2 cellular contexts compared by ENCODE assay signal in the genomic region with DNA sequence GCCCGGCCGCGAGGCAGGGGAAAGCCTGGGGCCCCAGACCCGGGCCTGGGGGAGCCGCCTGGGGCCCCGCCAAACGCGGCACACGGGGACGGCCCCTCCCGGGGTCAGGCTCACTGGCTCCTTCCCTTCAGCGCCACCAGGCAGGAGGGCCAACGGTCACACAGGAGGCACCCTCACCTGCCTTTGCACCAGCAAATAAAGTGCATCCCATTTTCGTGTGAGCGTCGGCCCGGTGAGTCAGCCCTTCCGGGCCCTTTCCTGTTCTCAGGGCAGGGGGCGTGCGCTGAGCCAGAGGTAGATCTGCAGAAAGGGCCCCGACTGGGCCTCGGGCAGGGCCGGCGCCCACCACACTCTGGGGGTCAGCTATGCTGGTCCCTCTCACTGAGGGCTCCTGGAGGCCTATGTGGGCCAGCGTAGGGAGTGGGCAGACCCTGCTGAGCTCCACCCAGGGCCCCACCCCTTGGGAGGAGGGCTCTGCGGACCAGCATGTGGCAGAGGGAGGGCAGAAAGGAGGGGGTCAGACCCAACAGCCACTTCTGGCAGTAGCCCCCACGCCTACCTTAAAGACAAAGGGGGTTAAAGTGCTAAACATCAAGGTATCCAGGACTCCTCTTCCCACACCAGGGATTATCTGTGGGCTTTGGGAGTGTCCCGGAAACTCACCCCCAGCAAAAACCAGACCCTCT.
A peak's percentile ranks its signal among the peaks of the same experiment; 100 is the strongest.
TF ChIP-seq lines count a peak whose summit lies in the region.

No MANE protein-coding gene starts in this region.

TF ChIP-seq in HEK293, 187 proteins besides CTCF, POLR2A, EP300 and RAD21 (continued from another document and continues in another):
- TF ChIP-seq ZNF146 (tag by site-specific recombination; IDR thresholded peaks at IDR 0.05): no peak
- TF ChIP-seq ZFHX2 (tag by site-specific recombination; conservative IDR thresholded peaks at IDR 0.05): peak; percentile 32; the same call in 1 of the 2 replicates
- no peak for TF ChIP-seq ZNF843 (tag by site-specific recombination; IDR thresholded peaks at IDR 0.05)
- no peak for TF ChIP-seq ZNF155 (tag by site-specific recombination; IDR thresholded peaks at IDR 0.05)
- no peak for TF ChIP-seq OVOL3 (tag by site-specific recombination; IDR thresholded peaks at IDR 0.05)
- no peak for TF ChIP-seq ZNF521 (tag by site-specific recombination; IDR thresholded peaks at IDR 0.05)
- no peak for TF ChIP-seq SCRT2 (tag by site-specific recombination; IDR thresholded peaks at IDR 0.05)
- no peak for TF ChIP-seq ZBTB17 (tag by site-specific recombination; IDR thresholded peaks at IDR 0.05)
- no peak for TF ChIP-seq SETDB1 (IDR thresholded peaks at IDR 0.05; ENCODE audit: insufficient read length, low read length)
- no peak for TF ChIP-seq ZNF292 (tag by site-specific recombination; IDR thresholded peaks at IDR 0.05; ENCODE audit: borderline replicate concordance, low read depth)
- TF ChIP-seq ZNF571 (tag by site-specific recombination; IDR thresholded peaks at IDR 0.05): no peak
- no peak for TF ChIP-seq GLI4 (tag by site-specific recombination; IDR thresholded peaks at IDR 0.05)
- no peak for TF ChIP-seq ZNF416 (tag by site-specific recombination; IDR thresholded peaks at IDR 0.05)
- no peak for TF ChIP-seq ZNF830 (tag by site-specific recombination; IDR thresholded peaks at IDR 0.05; ENCODE audit: low read depth)
- TF ChIP-seq, protein P1, sequence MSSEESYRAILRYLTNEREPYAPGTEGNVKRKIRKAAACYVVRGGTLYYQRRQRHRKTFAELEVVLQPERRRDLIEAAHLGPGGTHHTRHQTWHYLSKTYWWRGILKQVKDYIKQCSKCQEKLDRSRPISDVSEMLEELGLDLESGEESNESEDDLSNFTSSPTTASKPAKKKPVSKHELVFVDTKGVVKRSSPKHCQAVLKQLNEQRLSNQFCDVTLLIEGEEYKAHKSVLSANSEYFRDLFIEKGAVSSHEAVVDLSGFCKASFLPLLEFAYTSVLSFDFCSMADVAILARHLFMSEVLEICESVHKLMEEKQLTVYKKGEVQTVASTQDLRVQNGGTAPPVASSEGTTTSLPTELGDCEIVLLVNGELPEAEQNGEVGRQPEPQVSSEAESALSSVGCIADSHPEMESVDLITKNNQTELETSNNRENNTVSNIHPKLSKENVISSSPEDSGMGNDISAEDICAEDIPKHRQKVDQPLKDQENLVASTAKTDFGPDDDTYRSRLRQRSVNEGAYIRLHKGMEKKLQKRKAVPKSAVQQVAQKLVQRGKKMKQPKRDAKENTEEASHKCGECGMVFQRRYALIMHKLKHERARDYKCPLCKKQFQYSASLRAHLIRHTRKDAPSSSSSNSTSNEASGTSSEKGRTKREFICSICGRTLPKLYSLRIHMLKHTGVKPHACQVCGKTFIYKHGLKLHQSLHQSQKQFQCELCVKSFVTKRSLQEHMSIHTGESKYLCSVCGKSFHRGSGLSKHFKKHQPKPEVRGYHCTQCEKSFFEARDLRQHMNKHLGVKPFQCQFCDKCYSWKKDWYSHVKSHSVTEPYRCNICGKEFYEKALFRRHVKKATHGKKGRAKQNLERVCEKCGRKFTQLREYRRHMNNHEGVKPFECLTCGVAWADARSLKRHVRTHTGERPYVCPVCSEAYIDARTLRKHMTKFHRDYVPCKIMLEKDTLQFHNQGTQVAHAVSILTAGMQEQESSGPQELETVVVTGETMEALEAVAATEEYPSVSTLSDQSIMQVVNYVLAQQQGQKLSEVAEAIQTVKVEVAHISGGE (tag by site-specific recombination; conservative IDR thresholded peaks at IDR 0.05; ENCODE audit: low read depth): no peak
- TF ChIP-seq ZNF132 (tag by site-specific recombination; IDR thresholded peaks at IDR 0.05; ENCODE audit: borderline replicate concordance): no peak
- TF ChIP-seq ZNF433 (tag by site-specific recombination; IDR thresholded peaks at IDR 0.05; ENCODE audit: low read depth): no peak
- TF ChIP-seq ZNF24 (tag by site-specific recombination; IDR thresholded peaks at IDR 0.05): no peak
- TF ChIP-seq, protein P2, sequence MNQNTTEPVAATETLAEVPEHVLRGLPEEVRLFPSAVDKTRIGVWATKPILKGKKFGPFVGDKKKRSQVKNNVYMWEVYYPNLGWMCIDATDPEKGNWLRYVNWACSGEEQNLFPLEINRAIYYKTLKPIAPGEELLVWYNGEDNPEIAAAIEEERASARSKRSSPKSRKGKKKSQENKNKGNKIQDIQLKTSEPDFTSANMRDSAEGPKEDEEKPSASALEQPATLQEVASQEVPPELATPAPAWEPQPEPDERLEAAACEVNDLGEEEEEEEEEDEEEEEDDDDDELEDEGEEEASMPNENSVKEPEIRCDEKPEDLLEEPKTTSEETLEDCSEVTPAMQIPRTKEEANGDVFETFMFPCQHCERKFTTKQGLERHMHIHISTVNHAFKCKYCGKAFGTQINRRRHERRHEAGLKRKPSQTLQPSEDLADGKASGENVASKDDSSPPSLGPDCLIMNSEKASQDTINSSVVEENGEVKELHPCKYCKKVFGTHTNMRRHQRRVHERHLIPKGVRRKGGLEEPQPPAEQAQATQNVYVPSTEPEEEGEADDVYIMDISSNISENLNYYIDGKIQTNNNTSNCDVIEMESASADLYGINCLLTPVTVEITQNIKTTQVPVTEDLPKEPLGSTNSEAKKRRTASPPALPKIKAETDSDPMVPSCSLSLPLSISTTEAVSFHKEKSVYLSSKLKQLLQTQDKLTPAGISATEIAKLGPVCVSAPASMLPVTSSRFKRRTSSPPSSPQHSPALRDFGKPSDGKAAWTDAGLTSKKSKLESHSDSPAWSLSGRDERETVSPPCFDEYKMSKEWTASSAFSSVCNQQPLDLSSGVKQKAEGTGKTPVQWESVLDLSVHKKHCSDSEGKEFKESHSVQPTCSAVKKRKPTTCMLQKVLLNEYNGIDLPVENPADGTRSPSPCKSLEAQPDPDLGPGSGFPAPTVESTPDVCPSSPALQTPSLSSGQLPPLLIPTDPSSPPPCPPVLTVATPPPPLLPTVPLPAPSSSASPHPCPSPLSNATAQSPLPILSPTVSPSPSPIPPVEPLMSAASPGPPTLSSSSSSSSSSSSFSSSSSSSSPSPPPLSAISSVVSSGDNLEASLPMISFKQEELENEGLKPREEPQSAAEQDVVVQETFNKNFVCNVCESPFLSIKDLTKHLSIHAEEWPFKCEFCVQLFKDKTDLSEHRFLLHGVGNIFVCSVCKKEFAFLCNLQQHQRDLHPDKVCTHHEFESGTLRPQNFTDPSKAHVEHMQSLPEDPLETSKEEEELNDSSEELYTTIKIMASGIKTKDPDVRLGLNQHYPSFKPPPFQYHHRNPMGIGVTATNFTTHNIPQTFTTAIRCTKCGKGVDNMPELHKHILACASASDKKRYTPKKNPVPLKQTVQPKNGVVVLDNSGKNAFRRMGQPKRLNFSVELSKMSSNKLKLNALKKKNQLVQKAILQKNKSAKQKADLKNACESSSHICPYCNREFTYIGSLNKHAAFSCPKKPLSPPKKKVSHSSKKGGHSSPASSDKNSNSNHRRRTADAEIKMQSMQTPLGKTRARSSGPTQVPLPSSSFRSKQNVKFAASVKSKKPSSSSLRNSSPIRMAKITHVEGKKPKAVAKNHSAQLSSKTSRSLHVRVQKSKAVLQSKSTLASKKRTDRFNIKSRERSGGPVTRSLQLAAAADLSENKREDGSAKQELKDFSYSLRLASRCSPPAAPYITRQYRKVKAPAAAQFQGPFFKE (tag by site-specific recombination; IDR thresholded peaks at IDR 0.05; ENCODE audit: borderline replicate concordance): no peak
- TF ChIP-seq ZNF660 (tag by site-specific recombination; IDR thresholded peaks at IDR 0.05): no peak
- no peak for TF ChIP-seq ZNF610 (tag by site-specific recombination; IDR thresholded peaks at IDR 0.05; ENCODE audit: borderline replicate concordance)
- TF ChIP-seq ZNF174 (tag by site-specific recombination; IDR thresholded peaks at IDR 0.05): no peak
- peak; percentile 62 for TF ChIP-seq KLF9 (tag by site-specific recombination; IDR thresholded peaks at IDR 0.05; ENCODE audit: low read depth)
- no peak for TF ChIP-seq ZNF529 (tag by site-specific recombination; IDR thresholded peaks at IDR 0.05; ENCODE audit: insufficient replicate concordance)

TF ChIP-seq in HepG2, 621 proteins besides CTCF, POLR2A, EP300 and RAD21 (continued from another document and continues in another):
- TF ChIP-seq SOX6 (IDR thresholded peaks at IDR 0.05): no peak
- TF ChIP-seq SOX6 (CRISPR knock-in tag; IDR thresholded peaks at IDR 0.05): no peak
- TF ChIP-seq DMAP1 (CRISPR knock-in tag; IDR thresholded peaks at IDR 0.05): no peak
- no peak for TF ChIP-seq CC2D1A (CRISPR knock-in tag; IDR thresholded peaks at IDR 0.05)
- TF ChIP-seq ETV6 (CRISPR knock-in tag; conservative IDR thresholded peaks at IDR 0.05): peak; percentile 79; the same call in 1 of the 2 replicates
- TF ChIP-seq, protein P3, sequence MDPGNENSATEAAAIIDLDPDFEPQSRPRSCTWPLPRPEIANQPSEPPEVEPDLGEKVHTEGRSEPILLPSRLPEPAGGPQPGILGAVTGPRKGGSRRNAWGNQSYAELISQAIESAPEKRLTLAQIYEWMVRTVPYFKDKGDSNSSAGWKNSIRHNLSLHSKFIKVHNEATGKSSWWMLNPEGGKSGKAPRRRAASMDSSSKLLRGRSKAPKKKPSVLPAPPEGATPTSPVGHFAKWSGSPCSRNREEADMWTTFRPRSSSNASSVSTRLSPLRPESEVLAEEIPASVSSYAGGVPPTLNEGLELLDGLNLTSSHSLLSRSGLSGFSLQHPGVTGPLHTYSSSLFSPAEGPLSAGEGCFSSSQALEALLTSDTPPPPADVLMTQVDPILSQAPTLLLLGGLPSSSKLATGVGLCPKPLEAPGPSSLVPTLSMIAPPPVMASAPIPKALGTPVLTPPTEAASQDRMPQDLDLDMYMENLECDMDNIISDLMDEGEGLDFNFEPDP (CRISPR knock-in tag; conservative IDR thresholded peaks at IDR 0.05): no peak
- TF ChIP-seq, protein P4, sequence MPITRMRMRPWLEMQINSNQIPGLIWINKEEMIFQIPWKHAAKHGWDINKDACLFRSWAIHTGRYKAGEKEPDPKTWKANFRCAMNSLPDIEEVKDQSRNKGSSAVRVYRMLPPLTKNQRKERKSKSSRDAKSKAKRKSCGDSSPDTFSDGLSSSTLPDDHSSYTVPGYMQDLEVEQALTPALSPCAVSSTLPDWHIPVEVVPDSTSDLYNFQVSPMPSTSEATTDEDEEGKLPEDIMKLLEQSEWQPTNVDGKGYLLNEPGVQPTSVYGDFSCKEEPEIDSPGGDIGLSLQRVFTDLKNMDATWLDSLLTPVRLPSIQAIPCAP (CRISPR knock-in tag; IDR thresholded peaks at IDR 0.05; ENCODE audit: low read depth): no peak
- TF ChIP-seq EEA1 (CRISPR knock-in tag; IDR thresholded peaks at IDR 0.05; ENCODE audit: borderline replicate concordance): no peak; the same call in 1 of the 2 replicates
- TF ChIP-seq HDAC6 (IDR thresholded peaks at IDR 0.05; ENCODE audit: low read depth, low read length): no peak
- no peak for TF ChIP-seq ZNF550 (CRISPR knock-in tag; IDR thresholded peaks at IDR 0.05; ENCODE audit: borderline replicate concordance)
- peak; percentile 72; the same call in 1 of the 3 replicates for TF ChIP-seq MXI1 (IDR thresholded peaks at IDR 0.05; ENCODE audit: borderline replicate concordance, low read depth, low read length)
- no peak for TF ChIP-seq ZNF382 (CRISPR knock-in tag; IDR thresholded peaks at IDR 0.05; ENCODE audit: borderline replicate concordance)
- peak; percentile 92 for TF ChIP-seq SRSF1 (optimal IDR thresholded peaks at IDR 0.05; ENCODE audit: low read depth, low read length)
- TF ChIP-seq, protein P5, sequence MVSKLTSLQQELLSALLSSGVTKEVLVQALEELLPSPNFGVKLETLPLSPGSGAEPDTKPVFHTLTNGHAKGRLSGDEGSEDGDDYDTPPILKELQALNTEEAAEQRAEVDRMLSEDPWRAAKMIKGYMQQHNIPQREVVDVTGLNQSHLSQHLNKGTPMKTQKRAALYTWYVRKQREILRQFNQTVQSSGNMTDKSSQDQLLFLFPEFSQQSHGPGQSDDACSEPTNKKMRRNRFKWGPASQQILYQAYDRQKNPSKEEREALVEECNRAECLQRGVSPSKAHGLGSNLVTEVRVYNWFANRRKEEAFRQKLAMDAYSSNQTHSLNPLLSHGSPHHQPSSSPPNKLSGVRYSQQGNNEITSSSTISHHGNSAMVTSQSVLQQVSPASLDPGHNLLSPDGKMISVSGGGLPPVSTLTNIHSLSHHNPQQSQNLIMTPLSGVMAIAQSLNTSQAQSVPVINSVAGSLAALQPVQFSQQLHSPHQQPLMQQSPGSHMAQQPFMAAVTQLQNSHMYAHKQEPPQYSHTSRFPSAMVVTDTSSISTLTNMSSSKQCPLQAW (CRISPR knock-in tag; IDR thresholded peaks at IDR 0.05): peak; percentile 94
- peak; percentile 56; the same call in 1 of the 2 replicates for TF ChIP-seq SMAD1 (CRISPR knock-in tag; IDR thresholded peaks at IDR 0.05; ENCODE audit: borderline replicate concordance, low read depth)
- TF ChIP-seq, protein P6, sequence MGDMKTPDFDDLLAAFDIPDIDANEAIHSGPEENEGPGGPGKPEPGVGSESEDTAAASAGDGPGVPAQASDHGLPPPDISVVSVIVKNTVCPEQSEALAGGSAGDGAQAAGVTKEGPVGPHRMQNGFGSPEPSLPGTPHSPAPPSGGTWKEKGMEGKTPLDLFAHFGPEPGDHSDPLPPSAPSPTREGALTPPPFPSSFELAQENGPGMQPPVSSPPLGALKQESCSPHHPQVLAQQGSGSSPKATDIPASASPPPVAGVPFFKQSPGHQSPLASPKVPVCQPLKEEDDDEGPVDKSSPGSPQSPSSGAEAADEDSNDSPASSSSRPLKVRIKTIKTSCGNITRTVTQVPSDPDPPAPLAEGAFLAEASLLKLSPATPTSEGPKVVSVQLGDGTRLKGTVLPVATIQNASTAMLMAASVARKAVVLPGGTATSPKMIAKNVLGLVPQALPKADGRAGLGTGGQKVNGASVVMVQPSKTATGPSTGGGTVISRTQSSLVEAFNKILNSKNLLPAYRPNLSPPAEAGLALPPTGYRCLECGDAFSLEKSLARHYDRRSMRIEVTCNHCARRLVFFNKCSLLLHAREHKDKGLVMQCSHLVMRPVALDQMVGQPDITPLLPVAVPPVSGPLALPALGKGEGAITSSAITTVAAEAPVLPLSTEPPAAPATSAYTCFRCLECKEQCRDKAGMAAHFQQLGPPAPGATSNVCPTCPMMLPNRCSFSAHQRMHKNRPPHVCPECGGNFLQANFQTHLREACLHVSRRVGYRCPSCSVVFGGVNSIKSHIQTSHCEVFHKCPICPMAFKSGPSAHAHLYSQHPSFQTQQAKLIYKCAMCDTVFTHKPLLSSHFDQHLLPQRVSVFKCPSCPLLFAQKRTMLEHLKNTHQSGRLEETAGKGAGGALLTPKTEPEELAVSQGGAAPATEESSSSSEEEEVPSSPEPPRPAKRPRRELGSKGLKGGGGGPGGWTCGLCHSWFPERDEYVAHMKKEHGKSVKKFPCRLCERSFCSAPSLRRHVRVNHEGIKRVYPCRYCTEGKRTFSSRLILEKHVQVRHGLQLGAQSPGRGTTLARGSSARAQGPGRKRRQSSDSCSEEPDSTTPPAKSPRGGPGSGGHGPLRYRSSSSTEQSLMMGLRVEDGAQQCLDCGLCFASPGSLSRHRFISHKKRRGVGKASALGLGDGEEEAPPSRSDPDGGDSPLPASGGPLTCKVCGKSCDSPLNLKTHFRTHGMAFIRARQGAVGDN (CRISPR knock-in tag; IDR thresholded peaks at IDR 0.05): peak; percentile 77; the same call in 1 of the 2 replicates
- TF ChIP-seq ZNF224 (CRISPR knock-in tag; IDR thresholded peaks at IDR 0.05): no peak
- 0 out of 2 replicates have a peak, but pooled peaks have one; percentile 57 for TF ChIP-seq ZNF17 (CRISPR knock-in tag; IDR thresholded peaks at IDR 0.05)
- TF ChIP-seq ZFP91 (CRISPR knock-in tag; IDR thresholded peaks at IDR 0.05; ENCODE audit: borderline replicate concordance): peak; percentile 85
- TF ChIP-seq KLF13 (CRISPR knock-in tag; IDR thresholded peaks at IDR 0.05): 0 out of 2 replicates have a peak, but pooled peaks have one; percentile 14
